In genomic region chr20:61980647-61981583, GRCh38 we compare ENCODE assay signal across 8 cellular contexts.
DNase-seq lines count a peak whose midpoint lies in the region; ATAC-seq and TF ChIP-seq lines count a peak whose summit lies in the region.

No MANE protein-coding gene starts in this region.

- POLR2A ChIA-PET in activated naive CD8-positive, alpha-beta T cell treated with anti-CD3 and anti-CD28 coated beads, Interleukin-2, amount 10 ng/mL, durations not matched to agents 7 days and 5 days (lab: Charles Lee), result no interaction called here
- POLR2A ChIA-PET in RWPE1 (lab: Yijun Ruan, JAX; ENCODE audit: low non-redundant PET), result no interaction called here

- H3K4me3 ChIP-seq in fibroblast of villous mesenchyme (ENCODE audit: low read depth, low read length), result no peak overlapping the region

- no peaks in the 10 kb centered on the region for H3K27me3 Mint-ChIP-seq in activated naive CD8-positive, alpha-beta T cell treated with anti-CD3 and anti-CD28 coated beads, Interleukin-2, amount 10 ng/mL, durations not matched to agents 7 days and 5 days
- no peaks in the 10 kb centered on the region for H3K27me3 Mint-ChIP-seq in activated naive CD8-positive, alpha-beta T cell treated with anti-CD3 and anti-CD28 coated beads, Interleukin-2, amount 50 U/mL, for 24 hours

- TF ChIP-seq CTCF in RWPE1 (conservative IDR thresholded peaks at IDR 0.05; ENCODE audit: low read depth) (peak; percentile 86), fibroblast of villous mesenchyme (IDR thresholded peaks at IDR 0.05; ENCODE audit: insufficient read depth, low read depth, low read length) (peak; percentile 26)

- peaks cover 15% of the 10 kb centered on the region for H3K9me3 Mint-ChIP-seq in activated naive CD8-positive, alpha-beta T cell treated with anti-CD3 and anti-CD28 coated beads, Interleukin-2, amount 10 ng/mL, durations not matched to agents 7 days and 5 days
- H3K9me3 Mint-ChIP-seq in activated naive CD8-positive, alpha-beta T cell treated with anti-CD3 and anti-CD28 coated beads, Interleukin-2, amount 50 U/mL, for 24 hours, result peaks cover 4% of the 10 kb centered on the region
- H3K9me3 Mint-ChIP-seq in stimulated activated effector memory CD8-positive, alpha-beta T cell treated with anti-CD3 and anti-CD28 coated beads, Interleukin-12 subunit alpha, Interleukin-12 subunit beta, amount 100 ng/mL, for 72 hours, result peaks cover 8% of the 10 kb centered on the region

- CTCF ChIA-PET in RWPE1 (lab: Yijun Ruan, JAX), result interaction anchor here (0.6 kb wide), 1 partner anchor 179 kb away, joined by 4 read pairs; no protein-coding TSS in a partner anchor

- H3K27ac Mint-ChIP-seq in activated naive CD8-positive, alpha-beta T cell treated with anti-CD3 and anti-CD28 coated beads, Interleukin-2, amount 10 ng/mL, durations not matched to agents 7 days and 5 days, result peak overlapping the region; percentile 79
- no peak overlapping the region for H3K27ac Mint-ChIP-seq in activated naive CD8-positive, alpha-beta T cell treated with anti-CD3 and anti-CD28 coated beads, Interleukin-2, amount 50 U/mL, for 24 hours
- H3K27ac Mint-ChIP-seq in stimulated activated effector memory CD8-positive, alpha-beta T cell treated with anti-CD3 and anti-CD28 coated beads, Interleukin-12 subunit alpha, Interleukin-12 subunit beta, amount 100 ng/mL, for 72 hours, result peak overlapping the region; percentile 33

- DNase-seq in activated naive CD8-positive, alpha-beta T cell treated with anti-CD3 and anti-CD28 coated beads, Interleukin-2, amount 10 ng/mL, durations not matched to agents 7 days and 5 days, result no peak
- no peak for DNase-seq in activated naive CD8-positive, alpha-beta T cell treated with anti-CD3 and anti-CD28 coated beads, Interleukin-2, amount 50 U/mL, for 24 hours
- peak; percentile 56 for DNase-seq in RWPE1 (ENCODE audit: low spot score)
- peak; percentile 6 for DNase-seq in fibroblast of villous mesenchyme (ENCODE audit: low read depth)
- DNase-seq in stimulated activated effector memory CD8-positive, alpha-beta T cell treated with anti-CD3 and anti-CD28 coated beads, Interleukin-12 subunit alpha, Interleukin-12 subunit beta, amount 100 ng/mL, for 72 hours (ENCODE audit: low spot score in 2 of 2), result peak in 1 of 2 donors; percentile 55
- DNase-seq in NCI-H2107 (lab: John Stamatoyannopoulos, UW), result no peak

- peaks cover 4% of the 10 kb centered on the region for H3K4me1 Mint-ChIP-seq in activated naive CD8-positive, alpha-beta T cell treated with anti-CD3 and anti-CD28 coated beads, Interleukin-2, amount 10 ng/mL, durations not matched to agents 7 days and 5 days
- peaks cover 8% of the 10 kb centered on the region for H3K4me1 Mint-ChIP-seq in activated naive CD8-positive, alpha-beta T cell treated with anti-CD3 and anti-CD28 coated beads, Interleukin-2, amount 50 U/mL, for 24 hours
- peaks cover 34% of the 10 kb centered on the region for H3K4me1 Mint-ChIP-seq in stimulated activated effector memory CD8-positive, alpha-beta T cell treated with anti-CD3 and anti-CD28 coated beads, Interleukin-12 subunit alpha, Interleukin-12 subunit beta, amount 100 ng/mL, for 72 hours

- peak overlapping the region; percentile 44 for H3K4me3 Mint-ChIP-seq in activated naive CD8-positive, alpha-beta T cell treated with anti-CD3 and anti-CD28 coated beads, Interleukin-2, amount 10 ng/mL, durations not matched to agents 7 days and 5 days
- no peak overlapping the region for H3K4me3 Mint-ChIP-seq in activated naive CD8-positive, alpha-beta T cell treated with anti-CD3 and anti-CD28 coated beads, Interleukin-2, amount 50 U/mL, for 24 hours
- no peak overlapping the region for H3K4me3 Mint-ChIP-seq in stimulated activated effector memory CD8-positive, alpha-beta T cell treated with anti-CD3 and anti-CD28 coated beads, Interleukin-12 subunit alpha, Interleukin-12 subunit beta, amount 100 ng/mL, for 72 hours

- peaks cover 41% of the 10 kb centered on the region for H3K36me3 Mint-ChIP-seq in activated naive CD8-positive, alpha-beta T cell treated with anti-CD3 and anti-CD28 coated beads, Interleukin-2, amount 10 ng/mL, durations not matched to agents 7 days and 5 days
- H3K36me3 Mint-ChIP-seq in activated naive CD8-positive, alpha-beta T cell treated with anti-CD3 and anti-CD28 coated beads, Interleukin-2, amount 50 U/mL, for 24 hours (ENCODE audit: low read depth), result peaks cover 28% of the 10 kb centered on the region
- peaks cover 17% of the 10 kb centered on the region for H3K36me3 Mint-ChIP-seq in stimulated activated effector memory CD8-positive, alpha-beta T cell treated with anti-CD3 and anti-CD28 coated beads, Interleukin-12 subunit alpha, Interleukin-12 subunit beta, amount 100 ng/mL, for 72 hours

- 0 out of 2 replicates have a peak overlapping the region, but pooled peaks have one; percentile 0 for H3K27ac ChIP-seq in RWPE1

- no peak for ATAC-seq in activated naive CD8-positive, alpha-beta T cell treated with anti-CD3 and anti-CD28 coated beads, Interleukin-2, amount 10 ng/mL, durations not matched to agents 7 days and 5 days (ENCODE audit: low read depth)
- no peak for ATAC-seq in activated naive CD8-positive, alpha-beta T cell treated with anti-CD3 and anti-CD28 coated beads, Interleukin-2, amount 50 U/mL, for 24 hours
- no peak for ATAC-seq in stimulated activated effector memory CD8-positive, alpha-beta T cell treated with anti-CD3 and anti-CD28 coated beads, Interleukin-12 subunit alpha, Interleukin-12 subunit beta, amount 100 ng/mL, for 72 hours
- ATAC-seq in GM21619 (IDR thresholded peaks at IDR 0.05; ENCODE audit: unreplicated experiment) (no peak), GM21737 (IDR thresholded peaks at IDR 0.05; ENCODE audit: unreplicated experiment) (no peak)

Comparison
In these comparisons a context has a peak if more than half of its experiments do, and no peak if none do; other contexts are left out.
1. DNase-seq: peak in RWPE1 (single experiment) and fibroblast of villous mesenchyme (single experiment); none in activated naive CD8-positive, alpha-beta T cell treated with anti-CD3 and anti-CD28 coated beads, Interleukin-2, amount 10 ng/mL, durations not matched to agents 7 days and 5 days (single experiment), activated naive CD8-positive, alpha-beta T cell treated with anti-CD3 and anti-CD28 coated beads, Interleukin-2, amount 50 U/mL, for 24 hours (single experiment) and NCI-H2107 (single experiment).